In genomic region chr3:172694526-172694925, GRCh38 we compare ENCODE assay signal across 22 cellular contexts.
"Had no signal": no experiment of that assay in that cellular context is flagged by ENCODE, and none has a peak within 500 bp of the region (broad histone marks: within the 10 kb centered on the region; RNA-seq: fewer than 3 reads in every experiment).

No MANE protein-coding gene starts in this region.

- H3K4me3 ChIP-seq: esophagus squamous epithelium, hepatocyte, neural progenitor cell, pancreas, right lobe of liver, spleen, tibial artery, upper lobe of left lung, vagina had no signal

- H3K4me1 ChIP-seq: foreskin keratinocyte, neural progenitor cell had no signal

- H3K27ac Mint-ChIP-seq: natural killer cell treated with Interleukin-12 subunit alpha and Interleukin-12 subunit beta and Interleukin-15 and Interleukin-18, amount 100 ng/mL, for 72 hours; neural progenitor cell; progenitor cell of endocrine pancreas; stimulated activated memory B cell treated with anti-CD40 and anti-IgM and Interleukin-4, amounts not matched to agents 10 μg/mL and 1 μg/mL and 100 μg/mL, for 72 hours; stimulated activated naive CD8-positive, alpha-beta T cell treated with anti-CD3 and anti-CD28 coated beads, Interleukin-15, Interleukin-2, amounts not matched to agents 100 ng/mL and 50 ng/mL, for 24 hours had no signal

- H3K36me3 Mint-ChIP-seq: natural killer cell treated with Interleukin-12 subunit alpha and Interleukin-12 subunit beta and Interleukin-15 and Interleukin-18, amount 100 ng/mL, for 72 hours; neural progenitor cell had no signal

- H3K27me3 Mint-ChIP-seq: effector memory CD8-positive, alpha-beta T cell; natural killer cell treated with Interleukin-12 subunit alpha and Interleukin-12 subunit beta and Interleukin-15 and Interleukin-18, amount 100 ng/mL, for 72 hours; progenitor cell of endocrine pancreas; stimulated activated memory B cell treated with anti-CD40 and anti-IgM and Interleukin-4, amounts not matched to agents 10 μg/mL and 1 μg/mL and 100 μg/mL, for 72 hours; stimulated activated naive CD8-positive, alpha-beta T cell treated with anti-CD3 and anti-CD28 coated beads, Interleukin-15, Interleukin-2, amounts not matched to agents 100 ng/mL and 50 ng/mL, for 24 hours had no signal

- H3K9me3 ChIP-seq: esophagus squamous epithelium, pancreas, right lobe of liver, spleen, tibial artery, upper lobe of left lung, vagina had no signal

- H3K36me3 ChIP-seq: esophagus squamous epithelium, neural progenitor cell, pancreas, right lobe of liver, spleen, tibial artery, upper lobe of left lung, vagina had no signal

- H3K9ac ChIP-seq: neural progenitor cell had no signal

- ATAC-seq: effector memory CD8-positive, alpha-beta T cell; foreskin keratinocyte; left colon; natural killer cell treated with Interleukin-12 subunit alpha and Interleukin-12 subunit beta and Interleukin-15 and Interleukin-18, amount 100 ng/mL, for 72 hours; pancreas; stimulated activated memory B cell treated with anti-CD40 and anti-IgM and Interleukin-4, amounts not matched to agents 10 μg/mL and 1 μg/mL and 100 μg/mL, for 72 hours had no signal

- H3K4me3 Mint-ChIP-seq: effector memory CD8-positive, alpha-beta T cell; natural killer cell treated with Interleukin-12 subunit alpha and Interleukin-12 subunit beta and Interleukin-15 and Interleukin-18, amount 100 ng/mL, for 72 hours; neural progenitor cell; stimulated activated memory B cell treated with anti-CD40 and anti-IgM and Interleukin-4, amounts not matched to agents 10 μg/mL and 1 μg/mL and 100 μg/mL, for 72 hours; stimulated activated naive CD8-positive, alpha-beta T cell treated with anti-CD3 and anti-CD28 coated beads, Interleukin-15, Interleukin-2, amounts not matched to agents 100 ng/mL and 50 ng/mL, for 24 hours had no signal

- H3K27me3 ChIP-seq: esophagus squamous epithelium, foreskin keratinocyte, hepatocyte, neural progenitor cell, pancreas, right lobe of liver, spleen, tibial artery, upper lobe of left lung, vagina had no signal

- H3K4me2 ChIP-seq: hepatocyte, neural progenitor cell had no signal

- H3K27ac ChIP-seq: esophagus squamous epithelium, foreskin keratinocyte, hepatocyte, neural progenitor cell, right lobe of liver, spleen, tibial artery, upper lobe of left lung, vagina had no signal

- DNase-seq: effector memory CD8-positive, alpha-beta T cell; esophagus squamous epithelium; foreskin keratinocyte; left colon; mesenchymal stem cell; midbrain; occipital lobe; pancreas; right lobe of liver; spleen; stimulated activated CD4-positive, alpha-beta T cell treated with anti-CD3 and anti-CD28 coated beads, Interleukin-15, amount 100 ng/mL, for 24 hours; stimulated activated CD4-positive, alpha-beta T cell treated with anti-CD3 and anti-CD28 coated beads, Interleukin-1b, Interleukin-23, amount 100 ng/mL, for 48 hours; stimulated activated CD4-positive, alpha-beta T cell treated with anti-CD3 and anti-CD28 coated beads, Interleukin-4, amount 100 ng/mL, for 24 hours; tibial artery; upper lobe of left lung had no signal

- H2AFZ ChIP-seq: hepatocyte, neural progenitor cell had no signal

- H3K9me3 Mint-ChIP-seq: effector memory CD8-positive, alpha-beta T cell; natural killer cell treated with Interleukin-12 subunit alpha and Interleukin-12 subunit beta and Interleukin-15 and Interleukin-18, amount 100 ng/mL, for 72 hours; neural progenitor cell; stimulated activated memory B cell treated with anti-CD40 and anti-IgM and Interleukin-4, amounts not matched to agents 10 μg/mL and 1 μg/mL and 100 μg/mL, for 72 hours; stimulated activated naive CD8-positive, alpha-beta T cell treated with anti-CD3 and anti-CD28 coated beads, Interleukin-15, Interleukin-2, amounts not matched to agents 100 ng/mL and 50 ng/mL, for 24 hours had no signal
